Comparison of ENCODE assay signal across 8 cellular contexts in the genomic region with DNA sequence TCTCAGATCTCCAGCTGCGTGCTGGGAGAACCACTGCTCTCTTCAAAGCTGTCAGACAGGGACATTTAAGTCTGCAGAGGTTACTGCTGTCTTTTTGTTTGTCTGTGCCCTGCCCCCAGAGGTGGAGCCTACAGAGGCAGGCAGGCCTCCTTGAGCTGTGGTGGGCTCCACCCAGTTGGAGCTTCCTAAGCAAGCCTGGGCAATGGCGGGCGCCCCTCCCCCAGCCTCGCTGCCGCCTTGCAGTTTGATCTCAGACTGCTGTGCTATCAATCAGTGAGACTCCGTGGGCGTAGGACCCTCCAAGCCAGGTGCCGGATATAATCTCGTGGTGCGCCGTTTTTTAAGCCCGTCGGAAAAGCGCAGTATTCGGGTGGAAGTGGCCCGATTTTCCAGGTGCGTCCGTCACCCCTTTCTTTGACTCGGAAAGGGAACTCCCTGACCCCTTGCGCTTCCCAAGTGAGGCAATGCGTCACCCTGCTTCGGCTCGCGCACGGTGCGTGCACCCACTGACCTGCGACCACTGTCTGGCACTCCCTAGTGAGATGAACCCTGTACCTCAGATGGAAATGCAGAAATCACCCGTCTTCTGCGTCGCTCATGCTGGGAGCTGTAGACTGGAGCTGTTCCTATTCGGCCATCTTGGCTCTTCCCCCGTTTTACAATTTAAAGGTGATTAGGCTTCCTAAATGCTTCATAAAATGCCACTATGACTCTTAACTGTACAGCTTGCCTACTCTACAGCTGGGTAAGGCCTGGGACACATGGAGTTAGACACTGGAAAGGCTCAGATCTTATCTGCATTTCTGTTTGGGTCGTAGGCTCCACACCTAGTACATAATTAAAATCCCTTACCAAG.
DNase-seq lines count a peak whose midpoint lies in the region; ATAC-seq and TF ChIP-seq lines count a peak whose summit lies in the region.
"Not testable (repeated sequence)": the region's sequence is repeated elsewhere in the genome, so short reads cannot be mapped to it uniquely, and the experiment has no call there.

No MANE protein-coding gene starts in this region.

- WGBS in endodermal cell (ENCODE audit: insufficient coverage in 1 of 2, insufficient read length in 1 of 2), 2 experiments: 91 to 92% methylated on average over 12 to 32 of the region's 33 CpGs

- peak overlapping the region; percentile 42; the same call in 1 of the 2 replicates for H3K4me2 ChIP-seq in PC-9
- H3K4me2 ChIP-seq in neural progenitor cell: not testable (repeated sequence)

- H3K9ac ChIP-seq in ES-I3 (ENCODE audit: low read depth, low read length): peak overlapping the region; percentile 44; the same call in 1 of the 2 replicates
- H3K9ac ChIP-seq in HUES6 (ENCODE audit: low read length); endodermal cell (ENCODE audit: extremely low read depth, low read length, poor library complexity, severe bottlenecking); neural progenitor cell: not testable (repeated sequence)

- intact Hi-C loops in Caco-2 (cut with micrococcal nuclease; ENCODE audit: unreplicated experiment); PC-9 (cut with micrococcal nuclease; ENCODE audit: unreplicated experiment): not testable (repeated sequence)

- POLR2A ChIA-PET in Caco-2 (lab: Charles Lee); PC-9 (lab: Charles Lee; ENCODE audit: unreplicated experiment); WTC11 (lab: Charles Lee): not testable (repeated sequence)

- not testable (repeated sequence) for H3K4me1 Mint-ChIP-seq in Caco-2 (ENCODE audit: low read depth, unreplicated experiment); WTC11; endodermal cell; neural progenitor cell

- H3K79me2 ChIP-seq in PC-9 (ENCODE audit: low read depth); neural progenitor cell (ENCODE audit: low read depth): not testable (repeated sequence)

- H3K9me3 Mint-ChIP-seq in Caco-2 (ENCODE audit: unreplicated experiment); endodermal cell; neural progenitor cell: not testable (repeated sequence)
- H3K9me3 Mint-ChIP-seq in WTC11: peaks cover 11% of the 10 kb centered on the region

- not testable (repeated sequence) for H4K20me1 ChIP-seq in PC-9 (ENCODE audit: insufficient read depth); neural progenitor cell (ENCODE audit: low read depth)

- CTCF ChIA-PET in Caco-2 (lab: Charles Lee); PC-9 (lab: Charles Lee); WTC11 (lab: Charles Lee): not testable (repeated sequence)

- BruUV-seq in Caco-2 (replicated peaks; lab: Mats Ljungman, UMichigan); PC-9 (replicated peaks; lab: Mats Ljungman, UMichigan): not testable (repeated sequence)

- H3K27me3 Mint-ChIP-seq in Caco-2 (ENCODE audit: insufficient read depth, unreplicated experiment); WTC11 (ENCODE audit: low read depth); endodermal cell (ENCODE audit: insufficient read depth); neural progenitor cell (ENCODE audit: insufficient read depth, low read depth): not testable (repeated sequence)

- not testable (repeated sequence) for H3K9me3 ChIP-seq in Caco-2; ES-I3 (ENCODE audit: control insufficient read depth, insufficient read depth, low read length); HUES6 (ENCODE audit: control insufficient read depth, insufficient read depth, low read depth, low read length); PC-9 (ENCODE audit: insufficient read depth, low read depth); endodermal cell (ENCODE audit: control insufficient read depth, low read length); neural progenitor cell (ENCODE audit: low read depth)

- H3K4me3 Mint-ChIP-seq in Caco-2 (ENCODE audit: unreplicated experiment) (peak overlapping the region; percentile 14), endodermal cell (peak overlapping the region; percentile 28)
- not testable (repeated sequence) for H3K4me3 Mint-ChIP-seq in WTC11, neural progenitor cell

- not testable (repeated sequence) for H3F3A ChIP-seq in PC-9 (ENCODE audit: insufficient read depth, low read depth); neural progenitor cell (ENCODE audit: low read depth)

- H3K4me1 ChIP-seq in Caco-2; ES-I3 (ENCODE audit: insufficient read depth, low read length); HUES6 (ENCODE audit: control insufficient read depth, insufficient read depth, low read length); PC-9 (replicated peaks; ENCODE audit: insufficient read depth); endodermal cell (ENCODE audit: control insufficient read depth, insufficient read depth, low read length); neural progenitor cell: not testable (repeated sequence)

- H3K36me3 Mint-ChIP-seq in Caco-2 (ENCODE audit: insufficient read depth, unreplicated experiment); WTC11; endodermal cell (ENCODE audit: low read depth); neural progenitor cell: not testable (repeated sequence)

- H3K27me3 ChIP-seq in Caco-2 (replicated peaks; ENCODE audit: control insufficient read depth, insufficient read depth, low read length); HUES6 (ENCODE audit: control insufficient read depth, insufficient read depth, low read length); PC-9 (ENCODE audit: insufficient read depth, low read depth); endodermal cell (ENCODE audit: control insufficient read depth, insufficient read depth, low read length, poor library complexity, severe bottlenecking); neural progenitor cell: not testable (repeated sequence)

- H3K27ac Mint-ChIP-seq in Caco-2 (ENCODE audit: unreplicated experiment); WTC11; endodermal cell; neural progenitor cell: not testable (repeated sequence)

- TF ChIP-seq CTCF in Caco-2 (IDR thresholded peaks at IDR 0.05; ENCODE audit: insufficient read depth in 1 of 2, low read depth in 1 of 2, low read length in 1 of 2, severe bottlenecking in 1 of 2, unreplicated experiment in 1 of 2); PC-9 (conservative IDR thresholded peaks at IDR 0.05); WTC11 (IDR thresholded peaks at IDR 0.05); endodermal cell (conservative IDR thresholded peaks at IDR 0.05); neural progenitor cell (IDR thresholded peaks at IDR 0.05): not testable (repeated sequence)

- not testable (repeated sequence) for H3K4me3 ChIP-seq in Caco-2 (ENCODE audit: low read depth, low read length); endodermal cell (ENCODE audit: low read length); neural progenitor cell
- H3K4me3 ChIP-seq in HUES6 (ENCODE audit: low read depth, low read length) (peak overlapping the region; percentile 35; the same call in 1 of the 2 replicates), PC-9 (peak overlapping the region; percentile 39; the same call in 1 of the 2 replicates)

- H3K36me3 ChIP-seq in Caco-2 (ENCODE audit: control insufficient read depth, insufficient read depth, low read length); ES-I3 (ENCODE audit: insufficient read depth, low read length); HUES6 (ENCODE audit: control insufficient read depth, insufficient read depth, low read length); PC-9 (ENCODE audit: low read depth); endodermal cell (ENCODE audit: control insufficient read depth, insufficient read depth, low read length); neural progenitor cell: not testable (repeated sequence)

- peak; percentile 51 for ATAC-seq in WTC11

- not testable (repeated sequence) for H3K27ac ChIP-seq in HUES6 (ENCODE audit: low read depth, low read length); PC-9; endodermal cell (ENCODE audit: low read depth, low read length); neural progenitor cell

- not testable (repeated sequence) for DNase-seq in Caco-2; PC-9; endodermal cell; neural progenitor cell (ENCODE audit: low spot score)
- DNase-seq in NCI-H2227 treated with DMSO at 0.1 percent for 48 hours (lab: John Stamatoyannopoulos, UW): peak; percentile 26
- DNase-seq in WTC11 (ENCODE audit: low spot score): peak; percentile 12

- not testable (repeated sequence) for H3K9me2 ChIP-seq in PC-9 (ENCODE audit: insufficient read depth)

- H2AFZ ChIP-seq in PC-9 (peak overlapping the region; percentile 25; the same call in 1 of the 2 replicates), neural progenitor cell (replicated peaks) (peak overlapping the region; percentile 34)

TF ChIP-seq in WTC11, 78 proteins besides CTCF, POLR2A, EP300 and RAD21:
- TF ChIP-seq FOXP1 (CRISPR knock-in tag; IDR thresholded peaks at IDR 0.05; ENCODE audit: borderline replicate concordance): 0 out of 2 replicates have a peak, but pooled peaks have one; percentile 21
